2 cellular contexts compared by ENCODE assay signal in genomic region chr17:64262125-64262421, GRCh38.
TF ChIP-seq lines count a peak whose summit lies in the region.

No MANE protein-coding gene starts in this region.

TF ChIP-seq in K562, 482 proteins besides CTCF, POLR2A, EP300 and RAD21 (continued from another document and continues in another):
- TF ChIP-seq, protein P1, sequence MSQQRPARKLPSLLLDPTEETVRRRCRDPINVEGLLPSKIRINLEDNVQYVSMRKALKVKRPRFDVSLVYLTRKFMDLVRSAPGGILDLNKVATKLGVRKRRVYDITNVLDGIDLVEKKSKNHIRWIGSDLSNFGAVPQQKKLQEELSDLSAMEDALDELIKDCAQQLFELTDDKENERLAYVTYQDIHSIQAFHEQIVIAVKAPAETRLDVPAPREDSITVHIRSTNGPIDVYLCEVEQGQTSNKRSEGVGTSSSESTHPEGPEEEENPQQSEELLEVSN (IDR thresholded peaks at IDR 0.05; ENCODE audit: borderline replicate concordance in 1 of 2, extremely low read depth in 1 of 2, insufficient read depth in 1 of 2, insufficient read length in 1 of 2, low read depth in 1 of 2, low read length in 1 of 2, poor library complexity in 1 of 2, severe bottlenecking in 1 of 2), result peak in 1 of 2 experiments; percentile 5
- TF ChIP-seq NEUROD1 (IDR thresholded peaks at IDR 0.05; ENCODE audit: borderline replicate concordance, low read depth, low read length, partially characterized antibody) (no peak), MGA (IDR thresholded peaks at IDR 0.05) (peak; percentile 68; the same call in 1 of the 2 replicates), SRF (CRISPR knock-in tag; IDR thresholded peaks at IDR 0.05) (peak in 1 of 2 experiments; percentile 96; a peak in 1 of 4 replicates), L3MBTL2 (IDR thresholded peaks at IDR 0.05) (0 out of 2 replicates have a peak, but pooled peaks have one; percentile 58), CCNT2 (IDR thresholded peaks at IDR 0.05; ENCODE audit: borderline replicate concordance, extremely low read depth, insufficient read length, low read depth, low read length) (no peak), SRSF9 (IDR thresholded peaks at IDR 0.05; ENCODE audit: borderline replicate concordance, low read depth, low read length) (no peak), JUNB (CRISPR knock-in tag; conservative IDR thresholded peaks at IDR 0.05) (no peak), CXXC5 (CRISPR knock-in tag; IDR thresholded peaks at IDR 0.05) (0 out of 2 replicates have a peak, but pooled peaks have one; percentile 15), ZNF24 (IDR thresholded peaks at IDR 0.05) (no peak)

TF ChIP-seq in liver, 16 proteins besides CTCF, POLR2A, EP300 and RAD21 (continued from another document):
- no peak for TF ChIP-seq REST (IDR thresholded peaks at IDR 0.05)
- no peak for TF ChIP-seq NR2F2 (IDR thresholded peaks at IDR 0.05)
- no peak for TF ChIP-seq FOXA1 (IDR thresholded peaks at IDR 0.05)
- TF ChIP-seq JUND (IDR thresholded peaks at IDR 0.05), result no peak
- no peak for TF ChIP-seq TAF1 (conservative IDR thresholded peaks at IDR 0.05)
- peak; percentile 72 to 76 for TF ChIP-seq HNF4A (conservative IDR thresholded peaks at IDR 0.05)
- peak in 1 of 2 donors; percentile 32 for TF ChIP-seq RXRA (IDR thresholded peaks at IDR 0.05)
- TF ChIP-seq, protein P2, sequence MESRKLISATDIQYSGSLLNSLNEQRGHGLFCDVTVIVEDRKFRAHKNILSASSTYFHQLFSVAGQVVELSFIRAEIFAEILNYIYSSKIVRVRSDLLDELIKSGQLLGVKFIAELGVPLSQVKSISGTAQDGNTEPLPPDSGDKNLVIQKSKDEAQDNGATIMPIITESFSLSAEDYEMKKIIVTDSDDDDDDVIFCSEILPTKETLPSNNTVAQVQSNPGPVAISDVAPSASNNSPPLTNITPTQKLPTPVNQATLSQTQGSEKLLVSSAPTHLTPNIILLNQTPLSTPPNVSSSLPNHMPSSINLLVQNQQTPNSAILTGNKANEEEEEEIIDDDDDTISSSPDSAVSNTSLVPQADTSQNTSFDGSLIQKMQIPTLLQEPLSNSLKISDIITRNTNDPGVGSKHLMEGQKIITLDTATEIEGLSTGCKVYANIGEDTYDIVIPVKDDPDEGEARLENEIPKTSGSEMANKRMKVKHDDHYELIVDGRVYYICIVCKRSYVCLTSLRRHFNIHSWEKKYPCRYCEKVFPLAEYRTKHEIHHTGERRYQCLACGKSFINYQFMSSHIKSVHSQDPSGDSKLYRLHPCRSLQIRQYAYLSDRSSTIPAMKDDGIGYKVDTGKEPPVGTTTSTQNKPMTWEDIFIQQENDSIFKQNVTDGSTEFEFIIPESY (IDR thresholded peaks at IDR 0.05), result no peak
TF ChIP-seq in liver: peak in this region for 3.
